Comparison of ENCODE assay signal across 1 cellular context in genomic region chr6:99602519-99603420, GRCh38.
TF ChIP-seq lines count a peak whose summit lies in the region.

No MANE protein-coding gene starts in this region.

TF ChIP-seq in WTC11, 78 proteins besides CTCF, POLR2A, EP300 and RAD21 (continued from another document):
- TF ChIP-seq ZNF532 (CRISPR knock-in tag; IDR thresholded peaks at IDR 0.05; ENCODE audit: borderline replicate concordance): no peak
